ENCODE assay signal across 20 cellular contexts in genomic region chr5:64622991-64623390, GRCh38.
"Had no signal": no experiment of that assay in that cellular context is flagged by ENCODE, and none has a peak within 500 bp of the region (broad histone marks: within the 10 kb centered on the region; RNA-seq: fewer than 3 reads in every experiment).

No MANE protein-coding gene starts in this region.

- ATAC-seq: HepG2, Right ventricle myocardium inferior, SK-N-SH treated with all-trans-retinoic acid at 6 μM for 48 hours had no signal

- DNase-seq: IMR-90, Kasumi-1, MM.1S, NCI-H1092 treated with DMSO at 0.1 percent for 48 hours, NCI-H1436, NCI-H187, NCI-H2029, NCI-H2081 treated with DMSO at 0.1 percent for 48 hours, NCI-H226, NCI-H510A, NCI-H774, OCI-M1, PC-9, Peyer's patch, SHP77 treated with DMSO at 0.1 percent for 48 hours, SJCRH30, T-helper 1 cell had no signal

- FAIRE-seq: HepG2 had no signal
